ENCODE assay signal across 11 cellular contexts in genomic region chr1:18119978-18120377, GRCh38. TPM values are rescaled to one million over a fixed set of nuclear protein-coding genes. Genes with fewer than 3 reads are reported as not detected.
"Had no signal": no experiment of that assay in that cellular context is flagged by ENCODE, and none has a peak within 500 bp of the region (broad histone marks: within the 10 kb centered on the region; RNA-seq: fewer than 3 reads in every experiment).

No MANE protein-coding gene starts in this region.

- H3K27ac ChIP-seq: HL-60, KMS-11 had no signal

- FAIRE-seq: HepG2, HTR-8/SVneo, K562 had no signal

- H3K4me3 Mint-ChIP-seq: IgD-negative memory B cell had no signal

- H3K4me1 Mint-ChIP-seq: IgD-negative memory B cell had no signal

- H3K9ac ChIP-seq: KMS-11 had no signal

- DNase-seq: IMR-90, KBM-7, KG1 had no signal

- H3K4me3 ChIP-seq: K562 had no signal

- H3K4me2 ChIP-seq: KMS-11 had no signal

- H3K27ac Mint-ChIP-seq: IgD-negative memory B cell had no signal

- H3K36me3 Mint-ChIP-seq: IgD-negative memory B cell had no signal

RNA-seq across cellular contexts. Expression of gene IGSF21, which starts 12.4 kb away (rescaled TPM):
- total RNA-seq: HepG2, HT-29, HT1080, IMR-90, K562 had no signal
- polyA plus RNA-seq: HepG2, IgD-negative memory B cell, IMR-90, K562 had no signal
